ENCODE assay signal across 8 cellular contexts in genomic region chr11:43942651-43943356, GRCh38. TPM values are rescaled to one million over a fixed set of nuclear protein-coding genes. Genes with fewer than 3 reads are reported as not detected.
DNase-seq lines count a peak whose midpoint lies in the region; ATAC-seq and TF ChIP-seq lines count a peak whose summit lies in the region.

No MANE protein-coding gene starts in this region.

- no peaks in the 10 kb centered on the region for H3K36me3 ChIP-seq in Peyer's patch
- no peaks in the 10 kb centered on the region for H3K36me3 ChIP-seq in lower lobe of right lung
- H3K36me3 ChIP-seq in upper lobe of left lung = no peaks in the 10 kb centered on the region

- peaks cover 0 to 17% of the 10 kb centered on the region in 2 donors for H3K27me3 ChIP-seq in Peyer's patch
- H3K27me3 ChIP-seq in lower lobe of right lung (ENCODE audit: low read depth) = peaks cover 34% of the 10 kb centered on the region
- peaks cover 0 to 6% (median 2%) of the 10 kb centered on the region in 4 donors for H3K27me3 ChIP-seq in upper lobe of left lung

- H3K27ac Mint-ChIP-seq in dendritic cell treated with granulocyte-macrophage colony-stimulating factor and Interleukin-4, amounts not matched to agents 40 ng/mL and 50 ng/mL, for 4 days = no peak overlapping the region

- POLR2A ChIA-PET in RWPE1 (lab: Yijun Ruan, JAX; ENCODE audit: low non-redundant PET) = no interaction called here

- H3K27ac ChIP-seq in Peyer's patch (peak overlapping the region; percentile 54 to 93 (median 82)), lower lobe of right lung (peak overlapping the region; percentile 84), upper lobe of left lung (peak overlapping the region; percentile 82 to 94 (median 86)), RWPE1 (no peak overlapping the region)

- no peak for TF ChIP-seq POLR2A in Peyer's patch (IDR thresholded peaks at IDR 0.05)
- TF ChIP-seq POLR2A in upper lobe of left lung (IDR thresholded peaks at IDR 0.05) = peak in 1 of 4 donors; percentile 48

- intact Hi-C loops in dendritic cell treated with granulocyte-macrophage colony-stimulating factor and Interleukin-4, amounts not matched to agents 40 ng/mL and 50 ng/mL, for 4 days (cut with micrococcal nuclease) = no loop called here
- intact Hi-C loops in lower lobe of right lung (cut with DNase I) = no loop called here

- TF ChIP-seq EP300 in upper lobe of left lung (IDR thresholded peaks at IDR 0.05) = no peak

- peak; percentile 68 for DNase-seq in activated CD8-positive, alpha-beta memory T cell treated with anti-CD3 and anti-CD28 coated beads for 24 hours
- no peak for DNase-seq in activated CD8-positive, alpha-beta memory T cell treated with anti-CD3 and anti-CD28 coated beads, Interleukin-2, amount 50 U/mL, for 4 hours
- DNase-seq in Peyer's patch (peak in 1 of 3 donors; percentile 45), lower lobe of right lung (peak; percentile 52), upper lobe of left lung (no peak), RWPE1 (ENCODE audit: low spot score) (no peak)

- no peaks in the 10 kb centered on the region for H3K9me3 ChIP-seq in Peyer's patch
- H3K9me3 ChIP-seq in lower lobe of right lung = no peaks in the 10 kb centered on the region
- no peaks in the 10 kb centered on the region for H3K9me3 ChIP-seq in upper lobe of left lung

- H3K4me3 ChIP-seq in Peyer's patch (peak overlapping the region; percentile 42 to 70 (median 54)), lower lobe of right lung (peak overlapping the region; percentile 69), upper lobe of left lung (peak overlapping the region; percentile 30 to 83 (median 68))

- peaks cover 0 to 28% (median 1%) of the 10 kb centered on the region in 4 donors for H3K4me1 ChIP-seq in Peyer's patch
- H3K4me1 ChIP-seq in lower lobe of right lung = peaks cover 18% of the 10 kb centered on the region
- peaks cover 17 to 38% (median 23%) of the 10 kb centered on the region in 4 donors for H3K4me1 ChIP-seq in upper lobe of left lung

- CTCF ChIA-PET in RWPE1 (lab: Yijun Ruan, JAX) = interaction anchor here (1.0 to 1.2 kb wide), 2 partner anchors 10 to 53 kb away, joined by 3 to 4 read pairs; no protein-coding TSS in a partner anchor

- WGBS in upper lobe of left lung, 2 donors = 0 to 2% methylated on average over 31 to 35 of the region's 95 CpGs

- no peaks in the 10 kb centered on the region for H3K9me3 Mint-ChIP-seq in dendritic cell treated with granulocyte-macrophage colony-stimulating factor and Interleukin-4, amounts not matched to agents 40 ng/mL and 50 ng/mL, for 4 days

- H3K27me3 Mint-ChIP-seq in dendritic cell treated with granulocyte-macrophage colony-stimulating factor and Interleukin-4, amounts not matched to agents 40 ng/mL and 50 ng/mL, for 4 days = peaks cover 66% of the 10 kb centered on the region

- H3K36me3 Mint-ChIP-seq in dendritic cell treated with granulocyte-macrophage colony-stimulating factor and Interleukin-4, amounts not matched to agents 40 ng/mL and 50 ng/mL, for 4 days (ENCODE audit: low read depth) = no peaks in the 10 kb centered on the region

- TF ChIP-seq CTCF in Peyer's patch (IDR thresholded peaks at IDR 0.05) (no peak), lower lobe of right lung (IDR thresholded peaks at IDR 0.05) (no peak), upper lobe of left lung (IDR thresholded peaks at IDR 0.05) (no peak), RWPE1 (conservative IDR thresholded peaks at IDR 0.05; ENCODE audit: low read depth) (no peak)

- no peak for ATAC-seq in lower lobe of right lung
- peak in 1 of 2 donors; percentile 2 for ATAC-seq in upper lobe of left lung (ENCODE audit: low FRiP score in 2 of 2)
- ATAC-seq in GM19023 (IDR thresholded peaks at IDR 0.05; ENCODE audit: unreplicated experiment) = no peak

- H3K4me1 Mint-ChIP-seq in dendritic cell treated with granulocyte-macrophage colony-stimulating factor and Interleukin-4, amounts not matched to agents 40 ng/mL and 50 ng/mL, for 4 days (ENCODE audit: low read depth) = peaks cover 34% of the 10 kb centered on the region

- H3K4me3 Mint-ChIP-seq in dendritic cell treated with granulocyte-macrophage colony-stimulating factor and Interleukin-4, amounts not matched to agents 40 ng/mL and 50 ng/mL, for 4 days = peak overlapping the region; percentile 73

RNA-seq across cellular contexts. Expression of gene C11orf96, which starts 0.4 kb away (rescaled TPM):
- total RNA-seq in Peyer's patch (10 to 100 TPM in 3 of 4 donors, 1 to 10 TPM in 1; 4.9 to 82.5 (median 31.6) TPM), lower lobe of right lung (83.5 TPM), upper lobe of left lung (100 to 1,000 TPM in 4 of 6 donors, 10 to 100 TPM in 2; 83.2 to 255 (median 168) TPM)

Comparison
In these comparisons a context has a peak if more than half of its experiments do, and no peak if none do; other contexts are left out.
1. DNase-seq: peak in activated CD8-positive, alpha-beta memory T cell treated with anti-CD3 and anti-CD28 coated beads for 24 hours (single experiment) and lower lobe of right lung (single experiment); none in activated CD8-positive, alpha-beta memory T cell treated with anti-CD3 and anti-CD28 coated beads, Interleukin-2, amount 50 U/mL, for 4 hours (single experiment), upper lobe of left lung (0 of 2) and RWPE1 (single experiment).
2. Peak in every context shown above with its lines, with median percentiles within 50 percentile points of each other: H3K4me3 ChIP-seq.